ENCODE assay signal across 9 cellular contexts in genomic region chr4:145828802-145829485, GRCh38.
DNase-seq lines count a peak whose midpoint lies in the region; ATAC-seq lines count a peak whose summit lies in the region.
"Had no signal": no experiment of that assay in that cellular context is flagged by ENCODE, and none has a peak within 500 bp of the region (broad histone marks: within the 10 kb centered on the region; RNA-seq: fewer than 3 reads in every experiment).

No MANE protein-coding gene starts in this region.

- no peaks in the 10 kb centered on the region for H3K9me3 ChIP-seq in naive thymus-derived CD4-positive, alpha-beta T cell (ENCODE audit: control insufficient read depth in 2 of 3, low read length in 3 of 3)

- peaks cover 6 to 39% (median 36%) of the 10 kb centered on the region in 7 donors for H3K4me1 Mint-ChIP-seq in naive thymus-derived CD4-positive, alpha-beta T cell

- H3K27me3 ChIP-seq in naive thymus-derived CD4-positive, alpha-beta T cell (ENCODE audit: control insufficient read depth in 2 of 2, insufficient read depth in 2 of 2, low read length in 2 of 2), result no peaks in the 10 kb centered on the region
- H3K27me3 ChIP-seq: cardiac muscle cell had no signal

- H3K9me3 Mint-ChIP-seq in naive thymus-derived CD4-positive, alpha-beta T cell, result peaks cover 0 to 3% (median 0%) of the 10 kb centered on the region in 11 donors

- H3K36me3 ChIP-seq in naive thymus-derived CD4-positive, alpha-beta T cell (ENCODE audit: control insufficient read depth in 2 of 3, insufficient read depth in 3 of 3, low read length in 3 of 3), result no peaks in the 10 kb centered on the region

- peaks cover 8 to 9% of the 10 kb centered on the region in 2 donors for H3K4me1 ChIP-seq in naive thymus-derived CD4-positive, alpha-beta T cell (ENCODE audit: control insufficient read depth in 2 of 2, insufficient read depth in 2 of 2, low read length in 2 of 2)

- peaks cover 18 to 50% (median 30%) of the 10 kb centered on the region in 5 donors for H3K36me3 Mint-ChIP-seq in naive thymus-derived CD4-positive, alpha-beta T cell

- H3K4me3 ChIP-seq in naive thymus-derived CD4-positive, alpha-beta T cell (ENCODE audit: low read length), result no peak overlapping the region
- H3K4me3 ChIP-seq: cardiac muscle cell had no signal

- no peaks in the 10 kb centered on the region for H3K27me3 Mint-ChIP-seq in naive thymus-derived CD4-positive, alpha-beta T cell

- CTCF ChIA-PET in naive thymus-derived CD4-positive, alpha-beta T cell (lab: Charles Lee), result no interaction called here

- peak overlapping the region; percentile 11 to 92 (median 61) for H3K27ac Mint-ChIP-seq in naive thymus-derived CD4-positive, alpha-beta T cell

- intact Hi-C loops in naive thymus-derived CD4-positive, alpha-beta T cell (cut with micrococcal nuclease), result loop anchor here in 1 of 2 donors (1.0 to 5.0 kb wide), 4 partner anchors 21 to 210 kb away; partner anchors contain the start of genes MMAA and ZNF827

- POLR2A ChIA-PET in naive thymus-derived CD4-positive, alpha-beta T cell (lab: Charles Lee), result no interaction called here

- peak overlapping the region in 5 of 10 donors; percentile 2 to 77 (median 45) for H3K4me3 Mint-ChIP-seq in naive thymus-derived CD4-positive, alpha-beta T cell

- no peak for DNase-seq in naive thymus-derived CD4-positive, alpha-beta T cell
- DNase-seq in NCI-H1417 treated with DMSO at 0.1 percent for 48 hours (lab: John Stamatoyannopoulos, UW), result no peak
- no peak for DNase-seq in cerebellum (ENCODE audit: low spot score)
- DNase-seq in iPS-NIHi7 (ENCODE audit: extremely low spot score), result no peak
- DNase-seq: NCI-H2029 had no signal

- ATAC-seq in GM18907 (IDR thresholded peaks at IDR 0.05; ENCODE audit: unreplicated experiment) (peak; percentile 75), GM21619 (IDR thresholded peaks at IDR 0.05; ENCODE audit: unreplicated experiment) (peak; percentile 78), HG03439 (IDR thresholded peaks at IDR 0.05; ENCODE audit: unreplicated experiment) (peak; percentile 83)
- no peak for ATAC-seq in naive thymus-derived CD4-positive, alpha-beta T cell

- H3K27ac ChIP-seq in naive thymus-derived CD4-positive, alpha-beta T cell (ENCODE audit: low read depth, low read length), result no peak overlapping the region
